In the genomic region with DNA sequence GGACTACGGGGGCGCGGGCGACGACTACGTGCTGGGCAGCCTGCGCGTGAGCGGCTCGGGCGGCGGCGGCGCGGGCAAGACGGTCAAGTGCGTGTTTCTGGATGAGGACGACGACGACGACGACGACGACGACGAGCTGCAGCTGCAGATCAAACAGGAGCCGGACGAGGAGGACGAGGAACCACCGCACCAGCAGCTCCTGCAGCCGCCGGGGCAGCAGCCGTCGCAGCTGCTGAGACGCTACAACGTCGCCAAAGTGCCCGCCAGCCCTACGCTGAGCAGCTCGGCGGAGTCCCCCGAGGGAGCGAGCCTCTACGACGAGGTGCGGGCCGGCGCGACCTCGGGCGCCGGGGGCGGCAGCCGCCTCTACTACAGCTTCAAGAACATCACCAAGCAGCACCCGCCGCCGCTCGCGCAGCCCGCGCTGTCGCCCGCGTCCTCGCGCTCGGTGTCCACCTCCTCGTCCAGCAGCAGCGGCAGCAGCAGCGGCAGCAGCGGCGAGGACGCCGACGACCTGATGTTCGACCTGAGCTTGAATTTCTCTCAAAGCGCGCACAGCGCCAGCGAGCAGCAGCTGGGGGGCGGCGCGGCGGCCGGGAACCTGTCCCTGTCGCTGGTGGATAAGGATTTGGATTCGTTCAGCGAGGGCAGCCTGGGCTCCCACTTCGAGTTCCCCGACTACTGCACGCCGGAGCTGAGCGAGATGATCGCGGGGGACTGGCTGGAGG, we compare ENCODE assay signal across 9 cellular contexts. TPM values are rescaled to one million over a fixed set of nuclear protein-coding genes. Genes with fewer than 3 reads are reported as not detected.
DNase-seq lines count a peak whose midpoint lies in the region; ATAC-seq and TF ChIP-seq lines count a peak whose summit lies in the region.
"Had no signal": no experiment of that assay in that cellular context is flagged by ENCODE, and none has a peak within 500 bp of the region (broad histone marks: within the 10 kb centered on the region; RNA-seq: fewer than 3 reads in every experiment).

No MANE protein-coding gene starts in this region.

- POLR2A ChIA-PET in GM10248 (lab: Yijun Ruan, JAX), result no interaction called here

- peak; percentile 13 for ATAC-seq in omental fat pad (ENCODE audit: low FRiP score)

- peaks cover 0 to 97% (median 85%) of the 10 kb centered on the region in 45 donors for H3K27me3 ChIP-seq in dorsolateral prefrontal cortex

- peak overlapping the region in 57 of 59 donors; percentile 1 to 63 (median 40) for H3K4me3 ChIP-seq in dorsolateral prefrontal cortex

- intact Hi-C loops in dorsolateral prefrontal cortex (cut with DNase I), result no loop called here

- TF ChIP-seq CTCF in dorsolateral prefrontal cortex (IDR thresholded peaks at IDR 0.05 in 54 of 56, conservative IDR thresholded peaks at IDR 0.05 in 2 of 56; ENCODE audit: low read depth in 1 of 56, partially characterized antibody in 56 of 56) (no peak), omental fat pad (IDR thresholded peaks at IDR 0.05) (no peak), GM10248 (IDR thresholded peaks at IDR 0.05; ENCODE audit: control extremely low read depth, extremely low read depth, low read depth, missing control alignments) (no peak)

- DNase-seq in DMS53 treated with DMSO at 0.1 percent for 48 hours (lab: John Stamatoyannopoulos, UW; ENCODE audit: unreplicated experiment) (peak; percentile 19), NCI-H1105 treated with DMSO at 0.1 percent for 48 hours (lab: John Stamatoyannopoulos, UW) (peak; percentile 58), dorsolateral prefrontal cortex (no peak), omental fat pad (ENCODE audit: low spot score) (no peak), AG20443 (ENCODE audit: low spot score) (no peak), AML-193 (lab: John Stamatoyannopoulos, UW) (no peak), GM10248 (ENCODE audit: extremely low spot score) (no peak)
- DNase-seq in activated CD8-positive, alpha-beta memory T cell treated with anti-CD3 and anti-CD28 coated beads for 24 hours, result no peak
- DNase-seq: SW 1271 had no signal

- peak overlapping the region in 2 of 59 donors; percentile 29 to 51 for H3K27ac ChIP-seq in dorsolateral prefrontal cortex

- CTCF ChIA-PET in GM10248 (lab: Yijun Ruan, JAX), result no interaction called here

RNA-seq across cellular contexts. Expression of a gene that starts 1.3 kb away (rescaled TPM):
- total RNA-seq in dorsolateral prefrontal cortex (1 to 10 TPM; 1.0 to 3.3 (median 1.9) TPM), omental fat pad (not detected)

Comparison
In these comparisons a context has a peak if more than half of its experiments do, and no peak if none do; other contexts are left out.
1. DNase-seq: peak in DMS53 treated with DMSO at 0.1 percent for 48 hours (single experiment) and NCI-H1105 treated with DMSO at 0.1 percent for 48 hours (single experiment); none in dorsolateral prefrontal cortex (0 of 10), omental fat pad (single experiment), AG20443 (single experiment), AML-193 (0 of 2), activated CD8-positive, alpha-beta memory T cell treated with anti-CD3 and anti-CD28 coated beads for 24 hours (single experiment) and GM10248 (single experiment).